In the genomic region with DNA sequence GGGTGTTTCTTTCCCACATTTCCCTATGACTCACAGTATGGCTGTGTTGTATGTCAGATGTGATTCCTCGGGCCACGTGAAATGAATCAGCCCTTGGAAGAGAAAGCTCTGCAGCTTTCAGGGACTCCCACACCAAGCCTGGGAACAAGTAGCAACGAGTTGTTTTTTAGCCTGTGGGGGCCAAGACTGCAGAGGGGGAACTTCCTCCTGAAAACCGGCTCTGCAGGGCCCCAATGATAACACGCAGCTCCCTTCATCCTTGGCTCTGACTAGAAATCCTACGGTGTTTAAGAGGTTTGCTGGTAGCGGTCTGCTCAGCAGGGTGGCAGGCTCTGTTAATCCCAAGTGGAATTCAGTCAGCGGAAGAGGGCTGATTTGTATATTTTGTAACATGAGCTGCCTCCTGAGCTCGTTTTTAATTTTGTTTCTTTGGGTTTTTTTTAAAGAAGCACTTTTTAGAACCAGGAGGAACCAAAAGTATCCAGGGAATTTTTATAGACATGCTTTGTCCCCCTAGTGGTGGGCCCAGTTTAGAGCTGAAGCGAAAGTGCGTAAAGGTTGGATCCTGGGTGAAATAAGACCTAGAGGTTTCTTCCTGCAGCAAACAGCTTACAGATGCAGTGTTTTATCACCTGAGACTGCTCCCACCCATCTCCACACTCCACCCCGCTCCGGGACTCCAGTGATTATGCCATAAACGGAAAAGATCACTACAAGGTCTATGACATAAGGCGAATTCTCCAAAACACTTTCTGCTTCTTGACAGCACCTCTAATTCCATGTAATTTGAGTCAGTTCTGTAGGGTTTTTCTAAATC, we compare ENCODE assay signal across 1 cellular context.
TF ChIP-seq lines count a peak whose summit lies in the region.

No MANE protein-coding gene starts in this region.

TF ChIP-seq in GM23338, 12 proteins besides CTCF, POLR2A, EP300 and RAD21 (continued from another document):
- TF ChIP-seq, protein P1, sequence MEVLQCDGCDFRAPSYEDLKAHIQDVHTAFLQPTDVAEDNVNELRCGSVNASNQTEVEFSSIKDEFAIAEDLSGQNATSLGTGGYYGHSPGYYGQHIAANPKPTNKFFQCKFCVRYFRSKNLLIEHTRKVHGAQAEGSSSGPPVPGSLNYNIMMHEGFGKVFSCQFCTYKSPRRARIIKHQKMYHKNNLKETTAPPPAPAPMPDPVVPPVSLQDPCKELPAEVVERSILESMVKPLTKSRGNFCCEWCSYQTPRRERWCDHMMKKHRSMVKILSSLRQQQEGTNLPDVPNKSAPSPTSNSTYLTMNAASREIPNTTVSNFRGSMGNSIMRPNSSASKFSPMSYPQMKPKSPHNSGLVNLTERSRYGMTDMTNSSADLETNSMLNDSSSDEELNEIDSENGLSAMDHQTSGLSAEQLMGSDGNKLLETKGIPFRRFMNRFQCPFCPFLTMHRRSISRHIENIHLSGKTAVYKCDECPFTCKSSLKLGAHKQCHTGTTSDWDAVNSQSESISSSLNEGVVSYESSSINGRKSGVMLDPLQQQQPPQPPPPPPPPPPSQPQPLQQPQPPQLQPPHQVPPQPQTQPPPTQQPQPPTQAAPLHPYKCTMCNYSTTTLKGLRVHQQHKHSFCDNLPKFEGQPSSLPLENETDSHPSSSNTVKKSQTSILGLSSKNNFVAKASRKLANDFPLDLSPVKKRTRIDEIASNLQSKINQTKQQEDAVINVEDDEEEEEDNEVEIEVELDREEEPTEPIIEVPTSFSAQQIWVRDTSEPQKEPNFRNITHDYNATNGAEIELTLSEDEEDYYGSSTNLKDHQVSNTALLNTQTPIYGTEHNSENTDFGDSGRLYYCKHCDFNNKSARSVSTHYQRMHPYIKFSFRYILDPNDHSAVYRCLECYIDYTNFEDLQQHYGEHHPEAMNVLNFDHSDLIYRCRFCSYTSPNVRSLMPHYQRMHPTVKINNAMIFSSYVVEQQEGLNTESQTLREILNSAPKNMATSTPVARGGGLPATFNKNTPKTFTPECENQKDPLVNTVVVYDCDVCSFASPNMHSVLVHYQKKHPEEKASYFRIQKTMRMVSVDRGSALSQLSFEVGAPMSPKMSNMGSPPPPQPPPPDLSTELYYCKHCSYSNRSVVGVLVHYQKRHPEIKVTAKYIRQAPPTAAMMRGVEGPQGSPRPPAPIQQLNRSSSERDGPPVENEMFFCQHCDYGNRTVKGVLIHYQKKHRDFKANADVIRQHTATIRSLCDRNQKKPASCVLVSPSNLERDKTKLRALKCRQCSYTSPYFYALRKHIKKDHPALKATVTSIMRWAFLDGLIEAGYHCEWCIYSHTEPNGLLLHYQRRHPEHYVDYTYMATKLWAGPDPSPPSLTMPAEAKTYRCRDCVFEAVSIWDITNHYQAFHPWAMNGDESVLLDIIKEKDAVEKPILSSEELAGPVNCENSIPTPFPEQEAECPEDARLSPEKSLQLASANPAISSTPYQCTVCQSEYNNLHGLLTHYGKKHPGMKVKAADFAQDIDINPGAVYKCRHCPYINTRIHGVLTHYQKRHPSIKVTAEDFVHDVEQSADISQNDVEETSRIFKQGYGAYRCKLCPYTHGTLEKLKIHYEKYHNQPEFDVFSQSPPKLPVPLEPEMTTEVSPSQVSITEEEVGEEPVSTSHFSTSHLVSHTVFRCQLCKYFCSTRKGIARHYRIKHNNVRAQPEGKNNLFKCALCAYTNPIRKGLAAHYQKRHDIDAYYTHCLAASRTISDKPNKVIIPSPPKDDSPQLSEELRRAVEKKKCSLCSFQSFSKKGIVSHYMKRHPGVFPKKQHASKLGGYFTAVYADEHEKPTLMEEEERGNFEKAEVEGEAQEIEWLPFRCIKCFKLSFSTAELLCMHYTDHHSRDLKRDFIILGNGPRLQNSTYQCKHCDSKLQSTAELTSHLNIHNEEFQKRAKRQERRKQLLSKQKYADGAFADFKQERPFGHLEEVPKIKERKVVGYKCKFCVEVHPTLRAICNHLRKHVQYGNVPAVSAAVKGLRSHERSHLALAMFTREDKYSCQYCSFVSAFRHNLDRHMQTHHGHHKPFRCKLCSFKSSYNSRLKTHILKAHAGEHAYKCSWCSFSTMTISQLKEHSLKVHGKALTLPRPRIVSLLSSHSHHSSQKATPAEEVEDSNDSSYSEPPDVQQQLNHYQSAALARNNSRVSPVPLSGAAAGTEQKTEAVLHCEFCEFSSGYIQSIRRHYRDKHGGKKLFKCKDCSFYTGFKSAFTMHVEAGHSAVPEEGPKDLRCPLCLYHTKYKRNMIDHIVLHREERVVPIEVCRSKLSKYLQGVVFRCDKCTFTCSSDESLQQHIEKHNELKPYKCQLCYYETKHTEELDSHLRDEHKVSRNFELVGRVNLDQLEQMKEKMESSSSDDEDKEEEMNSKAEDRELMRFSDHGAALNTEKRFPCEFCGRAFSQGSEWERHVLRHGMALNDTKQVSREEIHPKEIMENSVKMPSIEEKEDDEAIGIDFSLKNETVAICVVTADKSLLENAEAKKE (CRISPR knock-in tag; IDR thresholded peaks at IDR 0.05), result no peak
- TF ChIP-seq, protein P2, sequence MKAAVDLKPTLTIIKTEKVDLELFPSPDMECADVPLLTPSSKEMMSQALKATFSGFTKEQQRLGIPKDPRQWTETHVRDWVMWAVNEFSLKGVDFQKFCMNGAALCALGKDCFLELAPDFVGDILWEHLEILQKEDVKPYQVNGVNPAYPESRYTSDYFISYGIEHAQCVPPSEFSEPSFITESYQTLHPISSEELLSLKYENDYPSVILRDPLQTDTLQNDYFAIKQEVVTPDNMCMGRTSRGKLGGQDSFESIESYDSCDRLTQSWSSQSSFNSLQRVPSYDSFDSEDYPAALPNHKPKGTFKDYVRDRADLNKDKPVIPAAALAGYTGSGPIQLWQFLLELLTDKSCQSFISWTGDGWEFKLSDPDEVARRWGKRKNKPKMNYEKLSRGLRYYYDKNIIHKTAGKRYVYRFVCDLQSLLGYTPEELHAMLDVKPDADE (IDR thresholded peaks at IDR 0.05), result no peak
- TF ChIP-seq CREB1 (CRISPR knock-in tag; IDR thresholded peaks at IDR 0.05; ENCODE audit: low read depth) (no peak), STAT1 (IDR thresholded peaks at IDR 0.05; ENCODE audit: unreplicated experiment) (no peak), JUNB (IDR thresholded peaks at IDR 0.05; ENCODE audit: unreplicated experiment) (no peak), NANOG (IDR thresholded peaks at IDR 0.05; ENCODE audit: borderline replicate concordance) (no peak)
